Comparison of ENCODE assay signal across 8 cellular contexts in genomic region chr1:213051881-213052202, GRCh38. TPM values are rescaled to one million over a fixed set of nuclear protein-coding genes. Genes with fewer than 3 reads are reported as not detected.
DNase-seq lines count a peak whose midpoint lies in the region; ATAC-seq and TF ChIP-seq lines count a peak whose summit lies in the region.

No MANE protein-coding gene starts in this region.

- peak overlapping the region; percentile 93 for H3K27ac Mint-ChIP-seq in activated CD4-positive, alpha-beta T cell treated with anti-CD3 and anti-CD28 coated beads, Interleukin-2, amount 10 ng/mL, durations not matched to agents 7 days and 5 days
- H3K27ac Mint-ChIP-seq in activated naive CD8-positive, alpha-beta T cell treated with anti-CD3 and anti-CD28 coated beads for 36 hours, result peak overlapping the region; percentile 94

- H3K9me3 ChIP-seq in left lung (no peaks in the 10 kb centered on the region), thyroid gland (no peaks in the 10 kb centered on the region)

- H3K27me3 ChIP-seq in left lung, result peaks cover 0 to 4% of the 10 kb centered on the region in 2 donors
- H3K27me3 ChIP-seq in thyroid gland, result no peaks in the 10 kb centered on the region

- DNase-seq in activated CD4-positive, alpha-beta T cell treated with anti-CD3 and anti-CD28 coated beads, Interleukin-2, amount 10 ng/mL, durations not matched to agents 7 days and 5 days, result no peak
- DNase-seq in activated CD4-positive, alpha-beta T cell treated with anti-CD3 and anti-CD28 coated beads, Interleukin-2, amount 50 U/mL, for 1 hour, result no peak
- DNase-seq in activated naive CD8-positive, alpha-beta T cell treated with anti-CD3 and anti-CD28 coated beads for 36 hours, result no peak
- DNase-seq in left lung (no peak), thyroid gland (no peak), GM20000 (ENCODE audit: low spot score) (no peak)
- no peak for DNase-seq in stimulated activated CD4-positive, alpha-beta T cell treated with anti-CD3 and anti-CD28 coated beads, Interleukin-4, amount 100 ng/mL, for 1 hour
- DNase-seq in stimulated activated CD4-positive, alpha-beta T cell treated with anti-CD3 and anti-CD28 coated beads, Interleukin-15, amount 100 ng/mL, for 24 hours, result no peak

- intact Hi-C loops in left lung (cut with DNase I) (no loop called here), thyroid gland (cut with DNase I) (no loop called here)

- H3K4me1 Mint-ChIP-seq in activated CD4-positive, alpha-beta T cell treated with anti-CD3 and anti-CD28 coated beads, Interleukin-2, amount 10 ng/mL, durations not matched to agents 7 days and 5 days, result peaks cover 28% of the 10 kb centered on the region
- peaks cover 24% of the 10 kb centered on the region for H3K4me1 Mint-ChIP-seq in activated naive CD8-positive, alpha-beta T cell treated with anti-CD3 and anti-CD28 coated beads for 36 hours

- H3K27ac ChIP-seq in left lung, result peak overlapping the region in 1 of 2 donors; percentile 89
- no peak overlapping the region for H3K27ac ChIP-seq in thyroid gland

- ATAC-seq in left lung, result no peak

- CTCF ChIA-PET in activated CD4-positive, alpha-beta T cell treated with anti-CD3 and anti-CD28 coated beads, Interleukin-2, amount 10 ng/mL, durations not matched to agents 7 days and 5 days (lab: Charles Lee), result no interaction called here

- POLR2A ChIA-PET in activated CD4-positive, alpha-beta T cell treated with anti-CD3 and anti-CD28 coated beads, Interleukin-2, amount 10 ng/mL, durations not matched to agents 7 days and 5 days (lab: Charles Lee), result no interaction called here

- TF ChIP-seq POLR2A in thyroid gland (IDR thresholded peaks at IDR 0.05), result no peak

- WGBS in thyroid gland, 2 donors, result 59 to 61% methylated on average over 2 of the region's 2 CpGs

- H3K4me3 Mint-ChIP-seq in activated CD4-positive, alpha-beta T cell treated with anti-CD3 and anti-CD28 coated beads, Interleukin-2, amount 10 ng/mL, durations not matched to agents 7 days and 5 days, result peak overlapping the region; percentile 86
- H3K4me3 Mint-ChIP-seq in activated naive CD8-positive, alpha-beta T cell treated with anti-CD3 and anti-CD28 coated beads for 36 hours, result peak overlapping the region; percentile 97

- H3K9me3 Mint-ChIP-seq in activated CD4-positive, alpha-beta T cell treated with anti-CD3 and anti-CD28 coated beads, Interleukin-2, amount 10 ng/mL, durations not matched to agents 7 days and 5 days, result peaks cover 11% of the 10 kb centered on the region
- H3K9me3 Mint-ChIP-seq in activated naive CD8-positive, alpha-beta T cell treated with anti-CD3 and anti-CD28 coated beads for 36 hours, result peaks cover 8% of the 10 kb centered on the region

- peaks cover 5% of the 10 kb centered on the region for H3K27me3 Mint-ChIP-seq in activated CD4-positive, alpha-beta T cell treated with anti-CD3 and anti-CD28 coated beads, Interleukin-2, amount 10 ng/mL, durations not matched to agents 7 days and 5 days
- H3K27me3 Mint-ChIP-seq in activated naive CD8-positive, alpha-beta T cell treated with anti-CD3 and anti-CD28 coated beads for 36 hours, result peaks cover 19% of the 10 kb centered on the region

- no peak for TF ChIP-seq CTCF in left lung (IDR thresholded peaks at IDR 0.05)
- no peak for TF ChIP-seq CTCF in thyroid gland (IDR thresholded peaks at IDR 0.05)
- TF ChIP-seq CTCF in GM20000 (IDR thresholded peaks at IDR 0.05; ENCODE audit: extremely low read depth, missing control alignments), result no peak

- H3K4me1 ChIP-seq in left lung (peaks cover 0 to 33% of the 10 kb centered on the region in 2 donors), thyroid gland (peaks cover 3 to 4% of the 10 kb centered on the region in 2 donors)

- H3K36me3 Mint-ChIP-seq in activated CD4-positive, alpha-beta T cell treated with anti-CD3 and anti-CD28 coated beads, Interleukin-2, amount 10 ng/mL, durations not matched to agents 7 days and 5 days (ENCODE audit: low read depth), result peaks cover 16% of the 10 kb centered on the region
- peaks cover 14% of the 10 kb centered on the region for H3K36me3 Mint-ChIP-seq in activated naive CD8-positive, alpha-beta T cell treated with anti-CD3 and anti-CD28 coated beads for 36 hours

- H3K4me3 ChIP-seq in left lung (peak overlapping the region; percentile 83 to 84), thyroid gland (replicated peaks in 1 of 3) (peak overlapping the region in 2 of 3 donors; percentile 79 to 97)

- no peaks in the 10 kb centered on the region for H3K36me3 ChIP-seq in left lung
- no peaks in the 10 kb centered on the region for H3K36me3 ChIP-seq in thyroid gland

RNA-seq across cellular contexts. Expression of gene RPS6KC1, which starts 0.8 kb away (rescaled TPM):
- total RNA-seq in activated CD4-positive, alpha-beta T cell treated with anti-CD3 and anti-CD28 coated beads, Interleukin-2, amount 10 ng/mL, durations not matched to agents 7 days and 5 days, result 10 to 100 TPM in 1 of 2 experiments, 1 to 10 TPM in 1; 9.8 to 12.8 TPM
- 1 to 10 TPM; 5.3 to 6.0 TPM for total RNA-seq in activated naive CD8-positive, alpha-beta T cell treated with anti-CD3 and anti-CD28 coated beads for 36 hours
- total RNA-seq in left lung (10 to 100 TPM; 15.8 to 18.8 TPM), thyroid gland (10 to 100 TPM; 20.3 to 29.9 (median 22.1) TPM)

RNA-seq across cellular contexts. Expression of gene ANGEL2, which starts 36.2 kb away (rescaled TPM):
- total RNA-seq in activated CD4-positive, alpha-beta T cell treated with anti-CD3 and anti-CD28 coated beads, Interleukin-2, amount 10 ng/mL, durations not matched to agents 7 days and 5 days, result 10 to 100 TPM; 51.8 to 57.7 TPM
- 10 to 100 TPM; 41.6 to 42.3 TPM for total RNA-seq in activated naive CD8-positive, alpha-beta T cell treated with anti-CD3 and anti-CD28 coated beads for 36 hours
- total RNA-seq in left lung (10 to 100 TPM; 24.0 to 35.2 TPM), thyroid gland (10 to 100 TPM; 46.7 to 77.8 (median 65.7) TPM)
